In genomic region chr1:86382878-86383277, GRCh38 we compare ENCODE assay signal across 12 cellular contexts. TPM values are rescaled to one million over a fixed set of nuclear protein-coding genes. Genes with fewer than 3 reads are reported as not detected.
DNase-seq lines count a peak whose midpoint lies in the region; ATAC-seq and TF ChIP-seq lines count a peak whose summit lies in the region.
"Had no signal": no experiment of that assay in that cellular context is flagged by ENCODE, and none has a peak within 500 bp of the region (broad histone marks: within the 10 kb centered on the region; RNA-seq: fewer than 3 reads in every experiment).

No MANE protein-coding gene starts in this region.

- H3K4me3 ChIP-seq in foreskin fibroblast (ENCODE audit: low read depth in 1 of 2, low read length in 2 of 2), result peak overlapping the region in 1 of 2 donors; percentile 23
- H3K4me3 ChIP-seq: uterus had no signal

- intact Hi-C loops in activated CD4-positive, alpha-beta T cell treated with anti-CD3 and anti-CD28 coated beads, Interleukin-2, amount 10 ng/mL, durations not matched to agents 24 days and 14 days (cut with micrococcal nuclease), result loop anchor here (2.0 to 5.0 kb wide), 5 partner anchors 14 to 699 kb away; partner anchors contain the start of genes HS2ST1, ODF2L and SELENOF

- no peak for DNase-seq in activated CD4-positive, alpha-beta T cell treated with anti-CD3 and anti-CD28 coated beads, Interleukin-2, amount 10 ng/mL, durations not matched to agents 24 days and 14 days
- no peak for DNase-seq in activated CD4-positive, alpha-beta T cell treated with anti-CD3 and anti-CD28 coated beads, Interleukin-2, amount 50 U/mL, for 48 hours
- no peak for DNase-seq in T-helper 17 cell
- DNase-seq in natural killer cell treated with Interleukin-12 subunit alpha and Interleukin-12 subunit beta and Interleukin-15 and Interleukin-18, amount 100 ng/mL, for 72 hours (ENCODE audit: low spot score), result no peak
- DNase-seq in D341Med (ENCODE audit: low spot score), result no peak
- DNase-seq in foreskin fibroblast, result no peak
- DNase-seq: kidney glomerular epithelial cell, uterus had no signal

- H3K4me3 Mint-ChIP-seq in activated CD4-positive, alpha-beta T cell treated with anti-CD3 and anti-CD28 coated beads, Interleukin-2, amount 10 ng/mL, durations not matched to agents 24 days and 14 days, result peak overlapping the region; percentile 62
- H3K4me3 Mint-ChIP-seq in T-helper 17 cell, result no peak overlapping the region
- H3K4me3 Mint-ChIP-seq in natural killer cell treated with Interleukin-12 subunit alpha and Interleukin-12 subunit beta and Interleukin-15 and Interleukin-18, amount 100 ng/mL, for 72 hours, result peak overlapping the region; percentile 53
- H3K4me3 Mint-ChIP-seq: central memory CD8-positive, alpha-beta T cell had no signal

- no peak for TF ChIP-seq CTCF in foreskin fibroblast (IDR thresholded peaks at IDR 0.05; ENCODE audit: low read depth, low read length)

- H3K36me3 Mint-ChIP-seq in activated CD4-positive, alpha-beta T cell treated with anti-CD3 and anti-CD28 coated beads, Interleukin-2, amount 10 ng/mL, durations not matched to agents 24 days and 14 days (ENCODE audit: low read depth), result peaks cover 10% of the 10 kb centered on the region
- peaks cover 4% of the 10 kb centered on the region for H3K36me3 Mint-ChIP-seq in T-helper 17 cell (ENCODE audit: low read depth)
- H3K36me3 Mint-ChIP-seq in natural killer cell treated with Interleukin-12 subunit alpha and Interleukin-12 subunit beta and Interleukin-15 and Interleukin-18, amount 100 ng/mL, for 72 hours, result peaks cover 6% of the 10 kb centered on the region

- H3K27me3 Mint-ChIP-seq in activated CD4-positive, alpha-beta T cell treated with anti-CD3 and anti-CD28 coated beads, Interleukin-2, amount 10 ng/mL, durations not matched to agents 24 days and 14 days, result no peaks in the 10 kb centered on the region
- H3K27me3 Mint-ChIP-seq in T-helper 17 cell, result no peaks in the 10 kb centered on the region
- no peaks in the 10 kb centered on the region for H3K27me3 Mint-ChIP-seq in natural killer cell treated with Interleukin-12 subunit alpha and Interleukin-12 subunit beta and Interleukin-15 and Interleukin-18, amount 100 ng/mL, for 72 hours
- H3K27me3 Mint-ChIP-seq: central memory CD8-positive, alpha-beta T cell had no signal

- peaks cover 3% of the 10 kb centered on the region for H3K4me1 Mint-ChIP-seq in activated CD4-positive, alpha-beta T cell treated with anti-CD3 and anti-CD28 coated beads, Interleukin-2, amount 10 ng/mL, durations not matched to agents 24 days and 14 days
- peaks cover 2% of the 10 kb centered on the region for H3K4me1 Mint-ChIP-seq in T-helper 17 cell
- H3K4me1 Mint-ChIP-seq in natural killer cell treated with Interleukin-12 subunit alpha and Interleukin-12 subunit beta and Interleukin-15 and Interleukin-18, amount 100 ng/mL, for 72 hours (ENCODE audit: low read depth in 2 of 2), result peaks cover 2 to 14% of the 10 kb centered on the region in 2 donors
- H3K4me1 Mint-ChIP-seq: central memory CD8-positive, alpha-beta T cell had no signal

- H3K9me3 ChIP-seq in T-helper 17 cell (ENCODE audit: control insufficient read depth, low read length, poor library complexity, severe bottlenecking), result no peaks in the 10 kb centered on the region
- H3K9me3 ChIP-seq: uterus had no signal

- no peaks in the 10 kb centered on the region for H3K9me3 Mint-ChIP-seq in activated CD4-positive, alpha-beta T cell treated with anti-CD3 and anti-CD28 coated beads, Interleukin-2, amount 10 ng/mL, durations not matched to agents 24 days and 14 days
- no peaks in the 10 kb centered on the region for H3K9me3 Mint-ChIP-seq in natural killer cell treated with Interleukin-12 subunit alpha and Interleukin-12 subunit beta and Interleukin-15 and Interleukin-18, amount 100 ng/mL, for 72 hours
- H3K9me3 Mint-ChIP-seq: central memory CD8-positive, alpha-beta T cell had no signal

- ATAC-seq in GM21825 (IDR thresholded peaks at IDR 0.05; ENCODE audit: unreplicated experiment) (peak; percentile 66), T-helper 17 cell (no peak), HG03097 (IDR thresholded peaks at IDR 0.05; ENCODE audit: low FRiP score, unreplicated experiment) (no peak)
- ATAC-seq in natural killer cell treated with Interleukin-12 subunit alpha and Interleukin-12 subunit beta and Interleukin-15 and Interleukin-18, amount 100 ng/mL, for 72 hours, result peak in 1 of 2 donors; percentile 60
- ATAC-seq: activated CD4-positive, CD25-positive, alpha-beta regulatory T cell treated with anti-CD3 and anti-CD28 coated beads, Interleukin-2, amount 50 U/mL, for 24 hours had no signal

- H3K27ac Mint-ChIP-seq in activated CD4-positive, alpha-beta T cell treated with anti-CD3 and anti-CD28 coated beads, Interleukin-2, amount 10 ng/mL, durations not matched to agents 24 days and 14 days, result no peak overlapping the region
- peak overlapping the region; percentile 56 for H3K27ac Mint-ChIP-seq in T-helper 17 cell
- peak overlapping the region; percentile 58 to 77 for H3K27ac Mint-ChIP-seq in natural killer cell treated with Interleukin-12 subunit alpha and Interleukin-12 subunit beta and Interleukin-15 and Interleukin-18, amount 100 ng/mL, for 72 hours

RNA-seq across cellular contexts. Expression of gene ODF2L, which starts 13.2 kb away (rescaled TPM):
- total RNA-seq in activated CD4-positive, alpha-beta T cell treated with anti-CD3 and anti-CD28 coated beads, Interleukin-2, amount 10 ng/mL, durations not matched to agents 24 days and 14 days, result 16.0 and 23.3 TPM in 2 replicates
- total RNA-seq in T-helper 17 cell, result 100 to 1,000 TPM; 122 to 145 TPM
- 10 to 100 TPM; 35.4 to 36.6 TPM for total RNA-seq in natural killer cell treated with Interleukin-12 subunit alpha and Interleukin-12 subunit beta and Interleukin-15 and Interleukin-18, amount 100 ng/mL, for 72 hours

RNA-seq across cellular contexts. Expression of gene CLCA2, which starts 41.1 kb away (rescaled TPM):
- not detected in 2 replicates for total RNA-seq in activated CD4-positive, alpha-beta T cell treated with anti-CD3 and anti-CD28 coated beads, Interleukin-2, amount 10 ng/mL, durations not matched to agents 24 days and 14 days
- total RNA-seq in T-helper 17 cell, result not detected
- not detected for total RNA-seq in natural killer cell treated with Interleukin-12 subunit alpha and Interleukin-12 subunit beta and Interleukin-15 and Interleukin-18, amount 100 ng/mL, for 72 hours
- total RNA-seq: uterus had no signal
